Comparison of ENCODE assay signal across 12 cellular contexts in the genomic region with DNA sequence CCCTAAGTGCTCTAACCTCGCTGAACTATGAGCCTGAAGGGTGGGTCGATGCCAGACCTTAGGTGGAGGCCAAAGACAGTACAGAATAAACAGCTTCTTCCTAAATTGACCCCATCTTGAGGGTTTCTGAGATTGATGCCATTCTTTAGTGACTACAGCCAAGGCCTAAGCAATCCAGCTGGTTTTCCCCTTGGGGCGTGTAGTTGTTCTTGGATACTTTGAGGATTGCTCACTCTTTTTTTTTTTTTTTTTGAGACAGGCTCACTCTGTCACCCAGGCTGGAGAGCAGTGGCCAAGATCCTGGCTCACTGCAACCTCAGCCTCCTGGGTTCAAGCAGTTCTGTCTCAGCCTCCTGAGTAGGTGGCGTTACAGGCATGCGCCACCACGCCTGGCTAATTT. TPM values are rescaled to one million over a fixed set of nuclear protein-coding genes. Genes with fewer than 3 reads are reported as not detected.
DNase-seq lines count a peak whose midpoint lies in the region; ATAC-seq, FAIRE-seq and TF ChIP-seq lines count a peak whose summit lies in the region.
"Had no signal": no experiment of that assay in that cellular context is flagged by ENCODE, and none has a peak within 500 bp of the region (broad histone marks: within the 10 kb centered on the region; RNA-seq: fewer than 3 reads in every experiment).

No MANE protein-coding gene starts in this region.

- H3K79me2 ChIP-seq in SK-N-SH (ENCODE audit: insufficient read depth) = peaks cover 39% of the 10 kb centered on the region
- peaks cover 17% of the 10 kb centered on the region for H3K79me2 ChIP-seq in endothelial cell of umbilical vein (ENCODE audit: control insufficient read depth, insufficient read depth, low read length)

- peaks cover 19% of the 10 kb centered on the region for H3F3A ChIP-seq in SK-N-SH (replicated peaks; ENCODE audit: insufficient read depth)

- H3K9me1 ChIP-seq in endothelial cell of umbilical vein (replicated peaks; ENCODE audit: control insufficient read depth, extremely low read depth, insufficient read depth, low read length) = no peaks in the 10 kb centered on the region

- CTCF ChIA-PET in SK-N-SH (lab: Yijun Ruan, JAX) = interaction anchor here (0.6 to 2.8 kb wide), 3 partner anchors 11 to 201 kb away, joined by 3 to 12 read pairs (median 6); partner anchors contain the start of gene HIC1
- CTCF ChIA-PET in endothelial cell of umbilical vein (lab: Charles Lee) = interaction anchor here (1.0 to 1.3 kb wide), 2 partner anchors 135 to 201 kb away, joined by 3 to 8 read pairs; no protein-coding TSS in a partner anchor

- TF ChIP-seq POLR2A in endothelial cell of umbilical vein (IDR thresholded peaks at IDR 0.05; ENCODE audit: low read depth, low read length) = peak; percentile 38
- no peak for TF ChIP-seq POLR2A in vagina (IDR thresholded peaks at IDR 0.05)

- no peak for ATAC-seq in SK-N-SH treated with all-trans-retinoic acid at 6 μM for 48 hours
- no peak for ATAC-seq in psoas muscle

- peaks cover 23 to 25% of the 10 kb centered on the region in 2 experiments; a peak in 3 of 4 replicates for H3K4me1 ChIP-seq in SK-N-SH (ENCODE audit: control insufficient read depth in 1 of 2, insufficient read depth in 2 of 2, low read depth in 1 of 2, low read length in 1 of 2)
- H3K4me1 ChIP-seq in endothelial cell of umbilical vein (ENCODE audit: control insufficient read depth, extremely low read depth, insufficient read depth, low read length) = peaks cover 7% of the 10 kb centered on the region
- H3K4me1 ChIP-seq in psoas muscle = peaks cover 29% of the 10 kb centered on the region
- peaks cover 21% of the 10 kb centered on the region for H3K4me1 ChIP-seq in vagina

- H3K27me3 ChIP-seq in SK-N-SH (ENCODE audit: insufficient read depth) (no peaks in the 10 kb centered on the region), endothelial cell of umbilical vein (ENCODE audit: control insufficient read depth in 2 of 2, insufficient read depth in 2 of 2, low read length in 2 of 2) (no peaks in the 10 kb centered on the region), psoas muscle (ENCODE audit: insufficient read depth in 3 of 3, low read length in 2 of 3) (peaks cover 0 to 13% (median 0%) of the 10 kb centered on the region in 3 donors), vagina (no peaks in the 10 kb centered on the region)

- H3K36me3 ChIP-seq in SK-N-SH (replicated peaks in 1 of 2; ENCODE audit: control insufficient read depth in 1 of 2, insufficient read depth in 2 of 2, low read length in 1 of 2) (peaks cover 9 to 14% of the 10 kb centered on the region in 2 experiments), SK-N-MC (ENCODE audit: insufficient read depth, low read length) (peaks cover 8% of the 10 kb centered on the region), endothelial cell of umbilical vein (ENCODE audit: control insufficient read depth in 2 of 2, extremely low read depth in 1 of 2, insufficient read depth in 2 of 2, low read length in 2 of 2) (peaks cover 5 to 9% of the 10 kb centered on the region in 2 experiments), psoas muscle (ENCODE audit: insufficient read depth in 1 of 2, low read depth in 1 of 2) (peaks cover 2 to 37% of the 10 kb centered on the region in 2 donors), vagina (no peaks in the 10 kb centered on the region)

- no TSS peak for BruUV-seq in endothelial cell of umbilical vein (replicated peaks; lab: Mats Ljungman, UMichigan)

- H3K4me2 ChIP-seq in SK-N-SH (peak overlapping the region; percentile 99; the same call in 1 of the 2 replicates), endothelial cell of umbilical vein (ENCODE audit: insufficient read depth, low read length) (no peak overlapping the region)

- H3K9me2 ChIP-seq in SK-N-SH = no peaks in the 10 kb centered on the region

- H4K20me1 ChIP-seq in SK-N-SH (ENCODE audit: insufficient read depth) = no peaks in the 10 kb centered on the region
- H4K20me1 ChIP-seq in endothelial cell of umbilical vein (replicated peaks; ENCODE audit: control insufficient read depth, extremely low read depth, insufficient read depth, low read length) = no peaks in the 10 kb centered on the region

- H3K27ac ChIP-seq in SK-N-SH (ENCODE audit: low read depth in 2 of 2, low read length in 1 of 2) (peak overlapping the region in 1 of 2 experiments; percentile 79; a peak in 1 of 4 replicates), SK-N-MC (peak overlapping the region; percentile 13; the same call in 1 of the 2 replicates), endothelial cell of umbilical vein (ENCODE audit: insufficient read depth, low read depth, low read length) (no peak overlapping the region), psoas muscle (peak overlapping the region; percentile 27), vagina (no peak overlapping the region)

- TF ChIP-seq RAD21 in SK-N-SH (IDR thresholded peaks at IDR 0.05; ENCODE audit: low read length) = no peak

- no peak for TF ChIP-seq EP300 in SK-N-SH (IDR thresholded peaks at IDR 0.05; ENCODE audit: borderline replicate concordance in 1 of 2, low read depth in 1 of 2, low read length in 1 of 2)

- H2AFZ ChIP-seq in SK-N-SH (ENCODE audit: low read depth) = no peak overlapping the region
- H2AFZ ChIP-seq in endothelial cell of umbilical vein (ENCODE audit: low read depth, low read length) = no peak overlapping the region

- no peaks in the 10 kb centered on the region for H3K9me3 ChIP-seq in SK-N-SH
- H3K9me3 ChIP-seq in SK-N-MC (ENCODE audit: low read depth, low read length) = no peaks in the 10 kb centered on the region
- no peaks in the 10 kb centered on the region for H3K9me3 ChIP-seq in endothelial cell of umbilical vein (replicated peaks; ENCODE audit: control insufficient read depth, insufficient read depth, low read length)
- no peaks in the 10 kb centered on the region for H3K9me3 ChIP-seq in psoas muscle
- no peaks in the 10 kb centered on the region for H3K9me3 ChIP-seq in vagina

- POLR2A ChIA-PET in SK-N-SH (lab: Yijun Ruan, JAX) = no interaction called here
- POLR2A ChIA-PET in endothelial cell of umbilical vein (lab: Charles Lee) = interaction anchor here (0.7 kb wide), 1 partner anchor 201 kb away, joined by 7 read pairs; no protein-coding TSS in a partner anchor

- intact Hi-C loops in endothelial cell of umbilical vein (cut with micrococcal nuclease) (no loop called here), psoas muscle (cut with DNase I) (no loop called here), vagina (cut with DNase I) (no loop called here)

- H3K4me3 ChIP-seq in SK-N-SH (ENCODE audit: low read depth in 2 of 2, low read length in 1 of 2) = no peak overlapping the region
- no peak overlapping the region for H3K4me3 ChIP-seq in SK-N-MC
- no peak overlapping the region for H3K4me3 ChIP-seq in endothelial cell of umbilical vein (replicated peaks in 1 of 3; ENCODE audit: insufficient read depth in 1 of 3, low read depth in 1 of 3, low read length in 3 of 3)
- no peak overlapping the region for H3K4me3 ChIP-seq in psoas muscle
- no peak overlapping the region for H3K4me3 ChIP-seq in vagina

- TF ChIP-seq CTCF in SK-N-SH (IDR thresholded peaks at IDR 0.05) = no peak
- no peak for TF ChIP-seq CTCF in endothelial cell of umbilical vein (IDR thresholded peaks at IDR 0.05; ENCODE audit: extremely low read depth in 1 of 2, insufficient read depth in 1 of 2, low read depth in 1 of 2, low read length in 2 of 2)
- TF ChIP-seq CTCF in psoas muscle (IDR thresholded peaks at IDR 0.05) = no peak
- no peak for TF ChIP-seq CTCF in vagina (IDR thresholded peaks at IDR 0.05)

- dilution Hi-C loops in endothelial cell of umbilical vein (cut with MboI; ENCODE audit: extremely low pct_ligation_motif_present, low sequenced_read_pairs) = no loop called here

- DNase-seq in SK-N-SH (no peak), SK-N-MC (ENCODE audit: low read depth, low spot score) (no peak), endothelial cell of umbilical vein (ENCODE audit: low read depth, low spot score) (no peak), psoas muscle (no peak), NOMO-1 (lab: John Stamatoyannopoulos, UW; ENCODE audit: unreplicated experiment in 2 of 2) (no peak), vagina (ENCODE audit: extremely low spot score in 2 of 2) (no peak), NCI-H345 (lab: John Stamatoyannopoulos, UW) (no peak)
- DNase-seq: 8988T, caudate nucleus, NCI-H526 treated with DMSO at 0.1 percent for 48 hours had no signal

- WGBS in SK-N-SH (ENCODE audit: low lambda C conversion rate) = 66% methylated on average over 6 of the region's 6 CpGs
- WGBS in psoas muscle, 3 donors = 86 to 87% (median 86%) methylated on average over 6 of the region's 6 CpGs

- FAIRE-seq in endothelial cell of umbilical vein (lab: Jason Lieb, UNC) = peak; percentile 59
- FAIRE-seq: islet of Langerhans had no signal

- H3K9ac ChIP-seq in SK-N-SH = no peak overlapping the region
- no peak overlapping the region for H3K9ac ChIP-seq in SK-N-MC (ENCODE audit: insufficient read length)
- H3K9ac ChIP-seq in endothelial cell of umbilical vein (replicated peaks; ENCODE audit: extremely low read depth, insufficient read depth, low read length) = no peak overlapping the region

RNA-seq across cellular contexts. Expression of gene OVCA2, which starts 2.0 kb away (rescaled TPM):
- 58.1 and 59.2 TPM in 2 replicates for polyA plus RNA-seq in SK-N-SH (2012; rRNA removed)
- 39.2 and 51.0 TPM in 2 replicates for polyA plus RNA-seq in SK-N-SH (2012; cell fraction: cytosol; rRNA removed)
- 34.5 and 38.7 TPM in 2 replicates for polyA plus RNA-seq in SK-N-SH (2012; cell fraction: nucleus; rRNA removed)
- 40.9 and 41.3 TPM in 2 replicates for total RNA-seq in endothelial cell of umbilical vein
- 84.2 and 102 TPM in 2 replicates for polyA plus RNA-seq in endothelial cell of umbilical vein
- 62.0 and 68.4 TPM in 2 replicates for polyA plus RNA-seq in endothelial cell of umbilical vein (2011; cell fraction: cytosol; rRNA removed)
- polyA plus RNA-seq in endothelial cell of umbilical vein (2011; cell fraction: nucleus; rRNA removed) = 27.0 and 34.3 TPM in 2 replicates
- 40.7 and 40.8 TPM in 2 replicates for polyA plus RNA-seq in endothelial cell of umbilical vein (2012)
- 29.7 and 32.0 TPM in 2 replicates for polyA minus RNA-seq in endothelial cell of umbilical vein
- polyA minus RNA-seq in endothelial cell of umbilical vein (2011; cell fraction: cytosol; rRNA and poly(A)+ RNA removed) = 24.1 TPM
- polyA minus RNA-seq in endothelial cell of umbilical vein (2011; cell fraction: nucleus; rRNA and poly(A)+ RNA removed) = 4.8 and 6.6 TPM in 2 replicates
- total RNA-seq in psoas muscle = 10 to 100 TPM; 10.1 to 23.0 (median 15.2) TPM
- polyA plus RNA-seq in psoas muscle = 10 to 100 TPM; 29.2 to 66.1 (median 33.4) TPM
- 24.3 TPM for total RNA-seq in vagina

RNA-seq across cellular contexts. Expression of gene HIC1, which starts 11.1 kb away (rescaled TPM):
- 3.8 and 6.4 TPM in 2 replicates for polyA plus RNA-seq in SK-N-SH (2012; rRNA removed)
- polyA plus RNA-seq in SK-N-SH (2012; cell fraction: cytosol; rRNA removed) = 2.1 and 3.1 TPM in 2 replicates
- 13.7 and 15.5 TPM in 2 replicates for polyA plus RNA-seq in SK-N-SH (2012; cell fraction: nucleus; rRNA removed)
- total RNA-seq in endothelial cell of umbilical vein = 25.8 and 35.5 TPM in 2 replicates
- 18.2 and 20.2 TPM in 2 replicates for polyA plus RNA-seq in endothelial cell of umbilical vein
- polyA plus RNA-seq in endothelial cell of umbilical vein (2011; cell fraction: cytosol; rRNA removed) = 6.5 and 11.3 TPM in 2 replicates
- 46.4 and 50.2 TPM in 2 replicates for polyA plus RNA-seq in endothelial cell of umbilical vein (2011; cell fraction: nucleus; rRNA removed)
- polyA plus RNA-seq in endothelial cell of umbilical vein (2012) = 8.2 and 19.6 TPM in 2 replicates
- 10.7 and 22.4 TPM in 2 replicates for polyA minus RNA-seq in endothelial cell of umbilical vein
- not detected for polyA minus RNA-seq in endothelial cell of umbilical vein (2011; cell fraction: cytosol; rRNA and poly(A)+ RNA removed)
- 56.9 and 118 TPM in 2 replicates for polyA minus RNA-seq in endothelial cell of umbilical vein (2011; cell fraction: nucleus; rRNA and poly(A)+ RNA removed)
- total RNA-seq in psoas muscle = 10 to 100 TPM in 1 of 4 donors, 1 to 10 TPM in 3; 4.3 to 12.6 (median 9.4) TPM
- polyA plus RNA-seq in psoas muscle = 1 to 10 TPM; 2.0 to 3.5 (median 2.1) TPM
- total RNA-seq in vagina = 33.1 TPM

RNA-seq across cellular contexts. Expression of gene DPH1, which starts 13.8 kb away (rescaled TPM):
- polyA plus RNA-seq in SK-N-SH (2012; rRNA removed) = 36.2 and 39.5 TPM in 2 replicates
- 10.0 and 16.0 TPM in 2 replicates for polyA plus RNA-seq in SK-N-SH (2012; cell fraction: cytosol; rRNA removed)
- polyA plus RNA-seq in SK-N-SH (2012; cell fraction: nucleus; rRNA removed) = 149 and 180 TPM in 2 replicates
- total RNA-seq in endothelial cell of umbilical vein = 37.8 and 38.5 TPM in 2 replicates
- 45.6 and 50.4 TPM in 2 replicates for polyA plus RNA-seq in endothelial cell of umbilical vein
- 24.4 and 28.4 TPM in 2 replicates for polyA plus RNA-seq in endothelial cell of umbilical vein (2011; cell fraction: cytosol; rRNA removed)
- polyA plus RNA-seq in endothelial cell of umbilical vein (2011; cell fraction: nucleus; rRNA removed) = 113 and 132 TPM in 2 replicates
- 27.7 and 30.0 TPM in 2 replicates for polyA plus RNA-seq in endothelial cell of umbilical vein (2012)
- 28.8 and 50.5 TPM in 2 replicates for polyA minus RNA-seq in endothelial cell of umbilical vein
- polyA minus RNA-seq in endothelial cell of umbilical vein (2011; cell fraction: cytosol; rRNA and poly(A)+ RNA removed) = 34.0 TPM
- 36.8 and 41.4 TPM in 2 replicates for polyA minus RNA-seq in endothelial cell of umbilical vein (2011; cell fraction: nucleus; rRNA and poly(A)+ RNA removed)
- 10 to 100 TPM; 36.9 to 73.4 (median 45.5) TPM for total RNA-seq in psoas muscle
- polyA plus RNA-seq in psoas muscle = 10 to 100 TPM; 13.5 to 51.9 (median 39.2) TPM
- total RNA-seq in vagina = 43.0 TPM

RNA-seq across cellular contexts. Expression of gene RTN4RL1, which starts 18.7 kb away (rescaled TPM):
- polyA plus RNA-seq in SK-N-SH (2012; rRNA removed) (0.07 TPM in 1 of 2 replicates, not detected in the other), endothelial cell of umbilical vein (0.03 and 0.04 TPM in 2 replicates), psoas muscle (1 to 10 TPM in 1 of 3 donors, under 1 TPM in 2; 0.44 to 1.8 (median 0.70) TPM)
- polyA plus RNA-seq in SK-N-SH (2012; cell fraction: cytosol; rRNA removed) = 0.01 and 0.03 TPM in 2 replicates
- polyA plus RNA-seq in SK-N-SH (2012; cell fraction: nucleus; rRNA removed) = 0.02 and 0.04 TPM in 2 replicates
- total RNA-seq in endothelial cell of umbilical vein (not detected in 2 replicates), psoas muscle (1 to 10 TPM in 2 of 4 donors, under 1 TPM in 2; 0.65 to 1.7 (median 1.2) TPM), vagina (3.7 TPM)
- polyA plus RNA-seq in endothelial cell of umbilical vein (2011; cell fraction: cytosol; rRNA removed) = 0.03 TPM in 2 replicates
- polyA plus RNA-seq in endothelial cell of umbilical vein (2011; cell fraction: nucleus; rRNA removed) = not detected in 2 replicates
- 0.04 and 0.11 TPM in 2 replicates for polyA plus RNA-seq in endothelial cell of umbilical vein (2012)
- 0.08 TPM in 1 of 2 replicates, not detected in the other for polyA minus RNA-seq in endothelial cell of umbilical vein
- polyA minus RNA-seq in endothelial cell of umbilical vein (2011; cell fraction: cytosol; rRNA and poly(A)+ RNA removed) = not detected
- polyA minus RNA-seq in endothelial cell of umbilical vein (2011; cell fraction: nucleus; rRNA and poly(A)+ RNA removed) = not detected in 2 replicates

Comparison
In these comparisons a context has a peak if more than half of its experiments do, and no peak if none do; other contexts are left out.
1. H3K27ac ChIP-seq: peak in SK-N-MC (single experiment) and psoas muscle (single experiment); none in endothelial cell of umbilical vein (single experiment) and vagina (single experiment).